In genomic region chr3:128278761-128279593, GRCh38 we compare ENCODE assay signal across 8 cellular contexts.
DNase-seq lines count a peak whose midpoint lies in the region; ATAC-seq, FAIRE-seq and TF ChIP-seq lines count a peak whose summit lies in the region.

No MANE protein-coding gene starts in this region.

- POLR2A ChIA-PET in GM10248 (lab: Yijun Ruan, JAX), result no interaction called here

- H3K9ac ChIP-seq in kidney (ENCODE audit: low read length in 2 of 2), result peak overlapping the region in 1 of 2 donors; percentile 26
- peak overlapping the region in 2 of 5 donors; percentile 5 to 10 for H3K9ac ChIP-seq in subcutaneous abdominal adipose tissue (ENCODE audit: low read length in 5 of 5)

- H3K9me3 ChIP-seq in kidney (ENCODE audit: control insufficient read depth in 1 of 2, low read length in 2 of 2) (no peaks in the 10 kb centered on the region), subcutaneous abdominal adipose tissue (ENCODE audit: control insufficient read depth in 5 of 5, low read length in 5 of 5) (no peaks in the 10 kb centered on the region)

- CTCF ChIA-PET in GM10248 (lab: Yijun Ruan, JAX), result interaction anchor here (1.3 kb wide), 1 partner anchor 18 kb away, joined by 3 read pairs; no protein-coding TSS in a partner anchor

- intact Hi-C loops in kidney (cut with DNase I), result no loop called here

- peaks cover 0 to 3% of the 10 kb centered on the region in 2 donors for H3K36me3 ChIP-seq in kidney (ENCODE audit: control insufficient read depth in 1 of 2, insufficient read depth in 2 of 2, low read length in 2 of 2)
- H3K36me3 ChIP-seq in subcutaneous abdominal adipose tissue (ENCODE audit: control insufficient read depth in 5 of 5, insufficient read depth in 5 of 5, low read length in 5 of 5), result peaks cover 0 to 8% (median 0%) of the 10 kb centered on the region in 5 donors

- DNase-seq in HS-5 (ENCODE audit: low read depth) (peak; percentile 5), cardiac fibroblast (ENCODE audit: low read depth in 2 of 2) (peak; percentile 68 to 94), kidney (peak; percentile 91), GM10248 (ENCODE audit: extremely low spot score) (no peak), MV-4-11 (lab: John Stamatoyannopoulos, UW) (no peak), NAMALWA (ENCODE audit: low spot score) (no peak)

- H3K4me3 ChIP-seq in cardiac fibroblast (replicated peaks in 1 of 2; ENCODE audit: low read depth in 2 of 2, low read length in 2 of 2), result no peak overlapping the region
- no peak overlapping the region for H3K4me3 ChIP-seq in kidney (ENCODE audit: low read length in 2 of 2)
- peak overlapping the region in 3 of 5 donors; percentile 9 to 25 (median 23) for H3K4me3 ChIP-seq in subcutaneous abdominal adipose tissue (ENCODE audit: low read depth in 1 of 5, low read length in 5 of 5)

- TF ChIP-seq CTCF in cardiac fibroblast (IDR thresholded peaks at IDR 0.05; ENCODE audit: low read depth, low read length) (no peak), kidney (IDR thresholded peaks at IDR 0.05; ENCODE audit: borderline replicate concordance, extremely low read depth, insufficient read depth) (no peak), GM10248 (IDR thresholded peaks at IDR 0.05; ENCODE audit: control extremely low read depth, extremely low read depth, low read depth, missing control alignments) (no peak)

- no peak overlapping the region for H3K27ac ChIP-seq in kidney (ENCODE audit: low read depth in 2 of 2, low read length in 2 of 2)
- H3K27ac ChIP-seq in subcutaneous abdominal adipose tissue (ENCODE audit: low read depth, low read length), result peak overlapping the region; percentile 58

- H3K4me1 ChIP-seq in kidney (ENCODE audit: control insufficient read depth in 1 of 2, insufficient read depth in 1 of 2, low read depth in 1 of 2, low read length in 2 of 2) (peaks cover 0 to 9% of the 10 kb centered on the region in 2 donors), subcutaneous abdominal adipose tissue (ENCODE audit: control insufficient read depth in 5 of 5, insufficient read depth in 5 of 5, low read length in 5 of 5) (peaks cover 14 to 63% (median 53%) of the 10 kb centered on the region in 5 donors)

- no peak for ATAC-seq in HG02884 (IDR thresholded peaks at IDR 0.05; ENCODE audit: unreplicated experiment)

- FAIRE-seq in kidney (lab: Jason Lieb, UNC), result no peak

- H3K27me3 ChIP-seq in subcutaneous abdominal adipose tissue (ENCODE audit: control insufficient read depth in 5 of 5, insufficient read depth in 4 of 5, low read length in 5 of 5), result no peaks in the 10 kb centered on the region

Comparison
In these comparisons a context has a peak if more than half of its experiments do, and no peak if none do; other contexts are left out.
1. DNase-seq: peak in HS-5 (single experiment), cardiac fibroblast (2 of 2) and kidney (single experiment); none in GM10248 (single experiment), MV-4-11 (single experiment) and NAMALWA (single experiment).
2. H3K4me3 ChIP-seq: peak in subcutaneous abdominal adipose tissue (3 of 5); none in cardiac fibroblast (0 of 2) and kidney (0 of 2).